ENCODE assay signal across 2 cellular contexts in genomic region chr3:115077501-115078250, GRCh38.
TF ChIP-seq lines count a peak whose summit lies in the region.

No MANE protein-coding gene starts in this region.

TF ChIP-seq in IMR-90, 13 proteins besides CTCF, POLR2A, EP300 and RAD21:
- no peak for TF ChIP-seq MAZ (IDR thresholded peaks at IDR 0.05; ENCODE audit: borderline replicate concordance, low read depth, low read length)

TF ChIP-seq in HepG2, 621 proteins besides CTCF, POLR2A, EP300 and RAD21:
- no peak for TF ChIP-seq E2F5 (CRISPR knock-in tag; conservative IDR thresholded peaks at IDR 0.05)
- no peak for TF ChIP-seq HCFC1 (IDR thresholded peaks at IDR 0.05; ENCODE audit: low read depth, low read length)
- TF ChIP-seq ZNF432 (CRISPR knock-in tag; IDR thresholded peaks at IDR 0.05; ENCODE audit: borderline replicate concordance) = no peak
- TF ChIP-seq MTERF4 (CRISPR knock-in tag; IDR thresholded peaks at IDR 0.05) = no peak
- no peak for TF ChIP-seq NRL (CRISPR knock-in tag; IDR thresholded peaks at IDR 0.05; ENCODE audit: borderline replicate concordance)
- TF ChIP-seq PAXIP1 (CRISPR knock-in tag; conservative IDR thresholded peaks at IDR 0.05) = no peak
- TF ChIP-seq MLLT10 (CRISPR knock-in tag; IDR thresholded peaks at IDR 0.05) = no peak
- TF ChIP-seq POLR2AphosphoS2 (IDR thresholded peaks at IDR 0.05; ENCODE audit: low read depth, low read length) = no peak
- no peak for TF ChIP-seq HOXA7 (CRISPR knock-in tag; IDR thresholded peaks at IDR 0.05)
- TF ChIP-seq FOXM1 (CRISPR knock-in tag; IDR thresholded peaks at IDR 0.05) = no peak
- TF ChIP-seq SIN3B (IDR thresholded peaks at IDR 0.05; ENCODE audit: low read length) = no peak
